In genomic region chr10:4370376-4370775, GRCh38 we compare ENCODE assay signal across 19 cellular contexts.
DNase-seq lines count a peak whose midpoint lies in the region; ATAC-seq, FAIRE-seq and TF ChIP-seq lines count a peak whose summit lies in the region.
"Had no signal": no experiment of that assay in that cellular context is flagged by ENCODE, and none has a peak within 500 bp of the region (broad histone marks: within the 10 kb centered on the region; RNA-seq: fewer than 3 reads in every experiment).

No MANE protein-coding gene starts in this region.

- peak; percentile 6 to 56 for DNase-seq in SJCRH30
- peak; percentile 32 for DNase-seq in kidney tubule cell (ENCODE audit: low spot score)
- no peak for DNase-seq in smooth muscle cell (lab: John Stamatoyannopoulos, UW; ENCODE audit: unreplicated experiment)
- DNase-seq in GM12892 (ENCODE audit: insufficient read length) = no peak
- DNase-seq in activated naive CD8-positive, alpha-beta T cell treated with anti-CD3 and anti-CD28 coated beads, Interleukin-2, amount 50 U/mL, for 24 hours = no peak
- DNase-seq: AML-193; DMS79 treated with DMSO at 0.1 percent for 48 hours; NCI-H1092 treated with DMSO at 0.1 percent for 48 hours; NCI-H146; NCI-H2081; NCI-H510A; NCI-H748 treated with DMSO at 0.1 percent for 48 hours; NK-92 treated with Interleukin-12 subunit alpha and Interleukin-12 subunit beta, amount 100 ng/mL, for 24 hours; Peyer's patch had no signal

- H3K36me3 Mint-ChIP-seq in brain = no peaks in the 10 kb centered on the region
- H3K36me3 Mint-ChIP-seq in activated naive CD8-positive, alpha-beta T cell treated with anti-CD3 and anti-CD28 coated beads, Interleukin-2, amount 50 U/mL, for 24 hours (ENCODE audit: low read depth) = no peaks in the 10 kb centered on the region

- H3K27me3 Mint-ChIP-seq in brain = no peaks in the 10 kb centered on the region
- H3K27me3 Mint-ChIP-seq in activated naive CD8-positive, alpha-beta T cell treated with anti-CD3 and anti-CD28 coated beads, Interleukin-2, amount 50 U/mL, for 24 hours = peaks cover 1% of the 10 kb centered on the region

- no peak for ATAC-seq in GM18520 (IDR thresholded peaks at IDR 0.05; ENCODE audit: unreplicated experiment)
- no peak for ATAC-seq in activated naive CD8-positive, alpha-beta T cell treated with anti-CD3 and anti-CD28 coated beads, Interleukin-2, amount 50 U/mL, for 24 hours
- ATAC-seq: Right ventricle myocardium inferior had no signal

- peaks cover 0 to 6% (median 0%) of the 10 kb centered on the region in 5 experiments for H3K9me3 Mint-ChIP-seq in brain
- H3K9me3 Mint-ChIP-seq in activated naive CD8-positive, alpha-beta T cell treated with anti-CD3 and anti-CD28 coated beads, Interleukin-2, amount 50 U/mL, for 24 hours = no peaks in the 10 kb centered on the region

- H3K9me3 ChIP-seq in SJCRH30 (replicated peaks) = no peaks in the 10 kb centered on the region
- no peaks in the 10 kb centered on the region for H3K9me3 ChIP-seq in smooth muscle cell (replicated peaks; ENCODE audit: low read depth)
- H3K9me3 ChIP-seq: HAP-1, Peyer's patch had no signal

- no peaks in the 10 kb centered on the region for H4K20me1 ChIP-seq in smooth muscle cell (ENCODE audit: low read depth)

- no peak for TF ChIP-seq POLR2A in GM12892 (IDR thresholded peaks at IDR 0.05; ENCODE audit: low read depth, low read length)

- no peaks in the 10 kb centered on the region for H3K79me2 ChIP-seq in smooth muscle cell (ENCODE audit: low read depth)

- H2AFZ ChIP-seq in smooth muscle cell (ENCODE audit: low read depth) = peak overlapping the region; percentile 9

- no peak overlapping the region for H3K27ac ChIP-seq in SJCRH30
- peak overlapping the region; percentile 95 for H3K27ac ChIP-seq in smooth muscle cell (ENCODE audit: low read depth)
- H3K27ac ChIP-seq: C4-2B, Peyer's patch had no signal

- FAIRE-seq in GM12892 (lab: Jason Lieb, UNC) = no peak

- H3K4me1 Mint-ChIP-seq in brain = peaks cover 27% of the 10 kb centered on the region
- H3K4me1 Mint-ChIP-seq in activated naive CD8-positive, alpha-beta T cell treated with anti-CD3 and anti-CD28 coated beads, Interleukin-2, amount 50 U/mL, for 24 hours = no peaks in the 10 kb centered on the region

- H3K4me1 ChIP-seq in SJCRH30 = peaks cover 27% of the 10 kb centered on the region
- no peaks in the 10 kb centered on the region for H3K4me1 ChIP-seq in smooth muscle cell (ENCODE audit: low read depth)
- H3K4me1 ChIP-seq: HAP-1, Peyer's patch had no signal

- peaks cover 6% of the 10 kb centered on the region for H3F3A ChIP-seq in smooth muscle cell (ENCODE audit: low read depth)

- H3K9ac ChIP-seq in smooth muscle cell (ENCODE audit: low read depth) = no peak overlapping the region

- 24% methylated on average over 1 of the region's 1 CpG for WGBS in smooth muscle cell (ENCODE audit: low lambda C conversion rate)

- H3K4me2 ChIP-seq in smooth muscle cell = peak overlapping the region; percentile 19

- H3K27me3 ChIP-seq in SJCRH30 (no peaks in the 10 kb centered on the region), smooth muscle cell (ENCODE audit: low read depth) (no peaks in the 10 kb centered on the region)
- H3K27me3 ChIP-seq: Peyer's patch had no signal

- H3K4me3 Mint-ChIP-seq in brain = peak overlapping the region in 1 of 5 experiments; percentile 26
- H3K4me3 Mint-ChIP-seq in activated naive CD8-positive, alpha-beta T cell treated with anti-CD3 and anti-CD28 coated beads, Interleukin-2, amount 50 U/mL, for 24 hours = no peak overlapping the region

- H3K27ac Mint-ChIP-seq in brain = peak overlapping the region in 3 of 5 experiments; percentile 28 to 76 (median 33)
- H3K27ac Mint-ChIP-seq in activated naive CD8-positive, alpha-beta T cell treated with anti-CD3 and anti-CD28 coated beads, Interleukin-2, amount 50 U/mL, for 24 hours = no peak overlapping the region

- H3K4me3 ChIP-seq in SJCRH30 (no peak overlapping the region), smooth muscle cell (no peak overlapping the region)
- H3K4me3 ChIP-seq: HAP-1, Peyer's patch had no signal

- H3K36me3 ChIP-seq in SJCRH30 (no peaks in the 10 kb centered on the region), smooth muscle cell (ENCODE audit: low read depth) (no peaks in the 10 kb centered on the region)
- H3K36me3 ChIP-seq: HAP-1, Peyer's patch had no signal

- TF ChIP-seq CTCF in brain (conservative IDR thresholded peaks at IDR 0.05) = no peak
- TF ChIP-seq CTCF in smooth muscle cell (IDR thresholded peaks at IDR 0.05; ENCODE audit: borderline replicate concordance, insufficient read depth, poor library complexity, severe bottlenecking) = no peak

Comparison
In these comparisons a context has a peak if more than half of its experiments do, and no peak if none do; other contexts are left out.
1. DNase-seq: peak in SJCRH30 (2 of 2) and kidney tubule cell (single experiment); none in smooth muscle cell (single experiment), GM12892 (single experiment) and activated naive CD8-positive, alpha-beta T cell treated with anti-CD3 and anti-CD28 coated beads, Interleukin-2, amount 50 U/mL, for 24 hours (single experiment).